In the genomic region with DNA sequence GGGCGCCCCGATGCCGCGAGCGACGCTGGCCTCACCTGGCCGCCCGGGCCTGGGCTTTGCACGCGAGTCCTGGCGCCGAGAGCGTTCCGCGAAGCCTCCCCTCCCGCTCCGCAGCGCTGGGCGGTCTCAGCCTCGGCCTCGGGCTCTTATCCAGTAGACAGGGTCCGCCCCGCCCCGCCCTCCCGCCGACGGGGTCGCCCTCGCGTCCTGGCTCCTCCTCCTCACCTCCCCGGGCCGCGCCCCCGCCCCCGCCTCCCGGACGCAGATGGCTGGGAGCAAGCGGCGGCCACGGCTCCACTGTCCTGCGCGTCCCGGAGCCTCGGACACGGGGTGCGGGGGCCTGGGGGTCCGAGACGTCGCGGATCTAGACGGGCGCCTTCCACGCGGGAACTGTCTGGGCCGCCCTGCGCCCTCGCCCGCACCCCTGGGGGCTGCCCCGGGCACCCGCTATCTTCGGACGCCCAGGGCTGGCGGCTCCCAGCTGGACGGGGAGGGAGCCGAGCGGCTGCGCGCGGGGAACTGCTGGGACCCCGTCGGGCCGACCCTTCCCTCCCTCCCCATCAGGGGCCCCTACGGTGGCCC, we compare ENCODE assay signal across 10 cellular contexts. TPM values are rescaled to one million over a fixed set of nuclear protein-coding genes. Genes with fewer than 3 reads are reported as not detected.
DNase-seq lines count a peak whose midpoint lies in the region; ATAC-seq and TF ChIP-seq lines count a peak whose summit lies in the region.
"Had no signal": no experiment of that assay in that cellular context is flagged by ENCODE, and none has a peak within 500 bp of the region (broad histone marks: within the 10 kb centered on the region; RNA-seq: fewer than 3 reads in every experiment).

A gene (minus strand): TSS at position 128 of the 582 bp plus-strand sequence. CDS start 2,243 bp downstream, outside the sequence.

- H3K9me3 Mint-ChIP-seq in naive thymus-derived CD8-positive, alpha-beta T cell, result peaks cover 0 to 8% (median 3%) of the 10 kb centered on the region in 9 donors

- peaks cover 0 to 6% (median 2%) of the 10 kb centered on the region in 3 donors for H3K36me3 Mint-ChIP-seq in naive thymus-derived CD8-positive, alpha-beta T cell
- H3K36me3 Mint-ChIP-seq: CD4-positive, CD25-positive, alpha-beta regulatory T cell had no signal

- H3K27me3 Mint-ChIP-seq in naive thymus-derived CD8-positive, alpha-beta T cell, result peaks cover 17 to 57% (median 47%) of the 10 kb centered on the region in 5 donors

- intact Hi-C loops in Right ventricle myocardium inferior (cut with DNase I) (no loop called here), vagina (cut with DNase I) (no loop called here)

- TF ChIP-seq CTCF in right atrium auricular region (IDR thresholded peaks at IDR 0.05) (no peak), vagina (IDR thresholded peaks at IDR 0.05) (no peak)

- POLR2A ChIA-PET in naive thymus-derived CD8-positive, alpha-beta T cell (lab: Charles Lee), result no interaction called here

- H3K4me3 Mint-ChIP-seq in naive thymus-derived CD8-positive, alpha-beta T cell, result peak within 1 kb of the TSS; percentile 43 to 80 (median 68)

- DNase-seq in Right ventricle myocardium inferior (ENCODE audit: missing footprints), result no peak
- no peak for DNase-seq in right atrium auricular region (ENCODE audit: low spot score)
- DNase-seq in dermis blood vessel endothelial cell, result peak; percentile 13
- peak in 5 of 10 donors; percentile 22 to 75 (median 31) for DNase-seq in naive thymus-derived CD8-positive, alpha-beta T cell
- DNase-seq in vagina (ENCODE audit: extremely low spot score in 2 of 2), result no peak
- DNase-seq: CD4-positive, CD25-positive, alpha-beta regulatory T cell had no signal

- peaks cover 5 to 36% (median 32%) of the 10 kb centered on the region in 4 donors for H3K4me1 Mint-ChIP-seq in naive thymus-derived CD8-positive, alpha-beta T cell

- ATAC-seq in Right ventricle myocardium inferior (peak; percentile 31), GM21717 (IDR thresholded peaks at IDR 0.05; ENCODE audit: unreplicated experiment) (no peak), GM21825 (IDR thresholded peaks at IDR 0.05; ENCODE audit: unreplicated experiment) (no peak), GM18867 (IDR thresholded peaks at IDR 0.05; ENCODE audit: unreplicated experiment) (no peak)
- ATAC-seq in naive thymus-derived CD8-positive, alpha-beta T cell, result peak; percentile 22 to 59

- TF ChIP-seq POLR2A in vagina (IDR thresholded peaks at IDR 0.05), result no peak

- no peak within 1 kb of the TSS for H3K27ac Mint-ChIP-seq in naive thymus-derived CD8-positive, alpha-beta T cell
- H3K27ac Mint-ChIP-seq: CD4-positive, CD25-positive, alpha-beta regulatory T cell had no signal

- H3K4me1 ChIP-seq in right atrium auricular region (peaks cover 0 to 20% of the 10 kb centered on the region in 2 donors), vagina (peaks cover 12% of the 10 kb centered on the region)

- peaks cover 23% of the 10 kb centered on the region in 2 donors for H3K27me3 ChIP-seq in right atrium auricular region
- H3K27me3 ChIP-seq in vagina, result peaks cover 6% of the 10 kb centered on the region

- H3K27ac ChIP-seq in right atrium auricular region, result no peak within 1 kb of the TSS
- no peak within 1 kb of the TSS for H3K27ac ChIP-seq in vagina

- H3K36me3 ChIP-seq in right atrium auricular region, result no peaks in the 10 kb centered on the region
- H3K36me3 ChIP-seq in vagina, result no peaks in the 10 kb centered on the region

- peak within 1 kb of the TSS in 1 of 2 donors; percentile 24 for H3K4me3 ChIP-seq in right atrium auricular region
- H3K4me3 ChIP-seq in vagina, result peak within 1 kb of the TSS; percentile 30 to 31

- H3K9me3 ChIP-seq in right atrium auricular region (peaks cover 0 to 3% of the 10 kb centered on the region in 2 donors), vagina (no peaks in the 10 kb centered on the region)

RNA-seq across cellular contexts. Expression of the gene that starts here (rescaled TPM):
- total RNA-seq in Right ventricle myocardium inferior (not detected), right atrium auricular region (under 1 TPM in 1 of 2 donors, not detected in 1; 0.16 TPM), dermis blood vessel endothelial cell (not detected in 2 replicates), vagina (0.49 TPM)
- under 1 TPM; 0.08 to 0.27 TPM for total RNA-seq in naive thymus-derived CD8-positive, alpha-beta T cell
- under 1 TPM in 1 of 3 donors, not detected in 2; 0.09 TPM for polyA plus RNA-seq in naive thymus-derived CD8-positive, alpha-beta T cell
- total RNA-seq: CD4-positive, CD25-positive, alpha-beta regulatory T cell; epithelial cell of proximal tubule had no signal

Comparison
In these comparisons a context has a peak if more than half of its experiments do, and no peak if none do; other contexts are left out.
1. Peak in ATAC-seq in Right ventricle myocardium inferior; RNA of the gene not detected or under 1 TPM.
2. Peak in DNase-seq in dermis blood vessel endothelial cell; RNA of the gene not detected or under 1 TPM.
3. Peak in ATAC-seq in naive thymus-derived CD8-positive, alpha-beta T cell; RNA of the gene not detected or under 1 TPM.